Comparison of ENCODE assay signal across 8 cellular contexts in the genomic region with DNA sequence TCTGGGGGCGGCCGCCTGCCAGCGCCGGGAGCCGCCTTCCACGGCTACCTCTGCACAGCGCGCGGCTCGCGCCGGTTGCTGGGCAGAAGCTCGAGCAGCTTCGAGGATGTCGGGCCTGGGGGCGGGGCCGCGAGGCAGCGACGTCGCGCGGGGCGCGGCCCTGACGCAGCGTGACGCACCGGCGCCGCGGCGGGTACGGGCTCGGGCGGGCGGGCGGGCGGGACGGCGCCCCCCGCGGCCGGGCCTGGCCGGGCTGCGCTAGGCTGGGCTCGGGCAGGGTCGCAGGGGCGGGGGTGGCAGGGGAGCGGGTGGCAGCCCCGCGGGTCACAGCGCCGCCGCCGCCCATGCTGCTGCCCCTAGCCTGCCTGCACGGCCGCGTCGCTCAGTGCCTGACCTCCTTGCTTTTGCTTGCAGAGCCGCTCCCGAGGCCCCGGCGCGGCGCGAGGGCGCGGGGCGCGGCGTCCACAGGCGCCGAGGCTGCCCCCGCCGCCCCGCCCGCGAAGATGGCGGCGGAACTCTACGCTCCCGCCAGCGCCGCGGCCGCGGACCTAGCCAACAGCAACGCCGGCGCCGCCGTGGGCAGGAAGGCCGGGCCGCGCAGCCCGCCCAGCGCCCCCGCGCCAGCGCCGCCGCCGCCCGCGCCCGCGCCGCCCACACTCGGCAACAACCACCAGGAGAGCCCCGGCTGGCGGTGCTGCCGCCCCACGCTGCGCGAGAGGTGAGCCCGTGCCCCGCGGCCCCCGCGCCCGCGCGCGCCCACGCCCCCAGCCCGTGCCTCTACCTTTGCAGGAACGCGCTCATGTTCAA. TPM values are rescaled to one million over a fixed set of nuclear protein-coding genes. Genes with fewer than 3 reads are reported as not detected.
A peak's percentile ranks its signal among the peaks of the same experiment; 100 is the strongest.
DNase-seq lines count a peak whose midpoint lies in the region; ATAC-seq and TF ChIP-seq lines count a peak whose summit lies in the region.

Gene BTBD6 (plus strand): TSS at position 166 of the 807 bp plus-strand sequence. CDS start 179 bp downstream, at position 345.

- intact Hi-C loops in testis (cut with DNase I; ENCODE audit: low total_unique reads): no loop called here

- H3K4me3 ChIP-seq in DOHH2 (ENCODE audit: low read length) (peak within 1 kb of the TSS; percentile 82), KMS-11 (IDR thresholded peaks at IDR 0.05; ENCODE audit: insufficient read depth, low read depth, low read length) (no peak within 1 kb of the TSS), testis (peak within 1 kb of the TSS; percentile 59 to 65)

- H3K27ac ChIP-seq in DOHH2 (ENCODE audit: low read depth, low read length) (no peak within 1 kb of the TSS), KMS-11 (no peak within 1 kb of the TSS), testis (peak within 1 kb of the TSS; percentile 65 to 93)

- peaks cover 41% of the 10 kb centered on the region for H3K4me1 Mint-ChIP-seq in activated naive CD4-positive, alpha-beta T cell treated with anti-CD3 and anti-CD28 coated beads, Interleukin-2, amount 10 ng/mL, durations not matched to agents 7 days and 5 days

- no peaks in the 10 kb centered on the region; the same call in 1 of the 2 replicates for H4K20me1 ChIP-seq in DOHH2 (ENCODE audit: control insufficient read depth, insufficient read depth, low read depth, low read length)
- H4K20me1 ChIP-seq in KMS-11 (ENCODE audit: insufficient read depth): no peaks in the 10 kb centered on the region

- no peak for TF ChIP-seq POLR2A in testis (IDR thresholded peaks at IDR 0.05)

- ATAC-seq in GM21723 (IDR thresholded peaks at IDR 0.05; ENCODE audit: unreplicated experiment) (peak; percentile 91), omental fat pad (ENCODE audit: low FRiP score) (peak; percentile 85)

- H3K4me2 ChIP-seq in DOHH2 (ENCODE audit: low read length) (peak within 1 kb of the TSS; percentile 80), KMS-11 (peak within 1 kb of the TSS; percentile 68)

- H3K9me2 ChIP-seq in DOHH2 (replicated peaks; ENCODE audit: control insufficient read depth, low read length): no peaks in the 10 kb centered on the region

- in situ Hi-C loops in SK-MEL-5 (cut with HindIII; ENCODE audit: low pct_unique_long_range_greater_than_20kb, low sequenced_read_pairs): no loop called here

- H3K36me3 ChIP-seq in DOHH2 (ENCODE audit: control insufficient read depth, low read length) (peaks cover 25% of the 10 kb centered on the region), KMS-11 (ENCODE audit: insufficient read depth) (no peaks in the 10 kb centered on the region), testis (ENCODE audit: low read depth, missing control alignments) (no peaks in the 10 kb centered on the region)

- H3K9me3 ChIP-seq in DOHH2 (ENCODE audit: control insufficient read depth, insufficient read depth, low read length) (no peaks in the 10 kb centered on the region), testis (no peaks in the 10 kb centered on the region)

- WGBS in testis, 2 donors: 0% methylated on average over 35 of the region's 129 CpGs; no CpG with 5 or more reads in 1 of the 2 donors

- 0 out of 2 replicates have a peak within 1 kb of the TSS, but pooled peaks have one; percentile 9 for H3K9ac ChIP-seq in KMS-11

- TF ChIP-seq CTCF in DOHH2 (IDR thresholded peaks at IDR 0.05; ENCODE audit: low read depth, low read length, poor library complexity, severe bottlenecking) (no peak), KMS-11 (conservative IDR thresholded peaks at IDR 0.05; ENCODE audit: low read depth, low read length) (no peak), omental fat pad (IDR thresholded peaks at IDR 0.05) (no peak), testis (IDR thresholded peaks at IDR 0.05) (peak in 1 of 3 experiments; percentile 5)

- peak within 1 kb of the TSS; percentile 78 for H3K4me3 Mint-ChIP-seq in activated naive CD4-positive, alpha-beta T cell treated with anti-CD3 and anti-CD28 coated beads, Interleukin-2, amount 10 ng/mL, durations not matched to agents 7 days and 5 days

- DNase-seq in SK-MEL-5 (ENCODE audit: low read depth, low spot score) (peak; percentile 85), glomerular endothelial cell (ENCODE audit: extremely low read depth, low read depth, low spot score) (no peak), omental fat pad (ENCODE audit: low spot score) (peak; percentile 40), testis (peak; percentile 92)
- DNase-seq in activated naive CD4-positive, alpha-beta T cell treated with anti-CD3 and anti-CD28 coated beads, Interleukin-2, amount 10 ng/mL, durations not matched to agents 7 days and 5 days: peak; percentile 93

- H2AFZ ChIP-seq in KMS-11 (ENCODE audit: low read depth): peak within 1 kb of the TSS; percentile 61

- peaks cover 6% of the 10 kb centered on the region; the same call in 1 of the 2 replicates for H3F3A ChIP-seq in DOHH2 (ENCODE audit: control insufficient read depth, insufficient read depth)

- peaks cover 33% of the 10 kb centered on the region for H3K4me1 ChIP-seq in DOHH2 (ENCODE audit: control insufficient read depth, low read length)
- H3K4me1 ChIP-seq in KMS-11 (ENCODE audit: low read depth, poor library complexity, severe bottlenecking): peaks cover 3% of the 10 kb centered on the region
- peaks cover 6% of the 10 kb centered on the region for H3K4me1 ChIP-seq in testis

- peak within 1 kb of the TSS; percentile 84 for H3K27ac Mint-ChIP-seq in activated naive CD4-positive, alpha-beta T cell treated with anti-CD3 and anti-CD28 coated beads, Interleukin-2, amount 10 ng/mL, durations not matched to agents 7 days and 5 days

- no peaks in the 10 kb centered on the region for H3K9me3 Mint-ChIP-seq in activated naive CD4-positive, alpha-beta T cell treated with anti-CD3 and anti-CD28 coated beads, Interleukin-2, amount 10 ng/mL, durations not matched to agents 7 days and 5 days

- CTCF ChIA-PET in activated naive CD4-positive, alpha-beta T cell treated with anti-CD3 and anti-CD28 coated beads, Interleukin-2, amount 10 ng/mL, durations not matched to agents 7 days and 5 days (lab: Charles Lee): interaction anchor here (0.6 to 1.5 kb wide), 4 partner anchors 23 to 158 kb away, joined by 3 to 4 read pairs (median 3); partner anchors contain the start of gene BRF1

- H3K27me3 ChIP-seq in DOHH2 (ENCODE audit: control insufficient read depth, low read length) (no peaks in the 10 kb centered on the region), KMS-11 (ENCODE audit: insufficient read depth, low read depth) (no peaks in the 10 kb centered on the region), testis (no peaks in the 10 kb centered on the region)

- peaks cover 45% of the 10 kb centered on the region for H3K36me3 Mint-ChIP-seq in activated naive CD4-positive, alpha-beta T cell treated with anti-CD3 and anti-CD28 coated beads, Interleukin-2, amount 10 ng/mL, durations not matched to agents 7 days and 5 days

- H3K79me2 ChIP-seq in DOHH2 (ENCODE audit: control insufficient read depth, low read length) (peaks cover 35% of the 10 kb centered on the region), KMS-11 (ENCODE audit: insufficient read depth, low read depth) (no peaks in the 10 kb centered on the region)

- no peaks in the 10 kb centered on the region for H3K27me3 Mint-ChIP-seq in activated naive CD4-positive, alpha-beta T cell treated with anti-CD3 and anti-CD28 coated beads, Interleukin-2, amount 10 ng/mL, durations not matched to agents 7 days and 5 days

RNA-seq across cellular contexts. Expression of gene BTBD6, which starts in this region (rescaled TPM):
- 35.1 and 38.2 TPM in 2 replicates for total RNA-seq in SK-MEL-5 (2014; rRNA removed; shearing (Covaris generic))
- 14.6 and 17.4 TPM in 2 replicates for polyA plus RNA-seq in SK-MEL-5 (2015; cell fraction: cytosol; rRNA removed)
- 63.8 and 64.7 TPM in 2 replicates for polyA plus RNA-seq in SK-MEL-5 (2015; cell fraction: nucleus; rRNA removed)
- total RNA-seq in glomerular endothelial cell (41.0 and 64.6 TPM in 2 replicates), omental fat pad (10 to 100 TPM; 63.9 to 95.4 (median 67.9) TPM), testis (10 to 100 TPM; 84.1 to 97.6 TPM)
- 120 TPM for polyA plus RNA-seq in testis (ENCODE audit: insufficient read depth, low read depth, low replicate concordance)

Comparison
In these comparisons a context has a peak if more than half of its experiments do, and no peak if none do; other contexts are left out.
1. H3K27ac ChIP-seq: peak in testis (2 of 2); none in DOHH2 (single experiment) and KMS-11 (single experiment).